In the genomic region with DNA sequence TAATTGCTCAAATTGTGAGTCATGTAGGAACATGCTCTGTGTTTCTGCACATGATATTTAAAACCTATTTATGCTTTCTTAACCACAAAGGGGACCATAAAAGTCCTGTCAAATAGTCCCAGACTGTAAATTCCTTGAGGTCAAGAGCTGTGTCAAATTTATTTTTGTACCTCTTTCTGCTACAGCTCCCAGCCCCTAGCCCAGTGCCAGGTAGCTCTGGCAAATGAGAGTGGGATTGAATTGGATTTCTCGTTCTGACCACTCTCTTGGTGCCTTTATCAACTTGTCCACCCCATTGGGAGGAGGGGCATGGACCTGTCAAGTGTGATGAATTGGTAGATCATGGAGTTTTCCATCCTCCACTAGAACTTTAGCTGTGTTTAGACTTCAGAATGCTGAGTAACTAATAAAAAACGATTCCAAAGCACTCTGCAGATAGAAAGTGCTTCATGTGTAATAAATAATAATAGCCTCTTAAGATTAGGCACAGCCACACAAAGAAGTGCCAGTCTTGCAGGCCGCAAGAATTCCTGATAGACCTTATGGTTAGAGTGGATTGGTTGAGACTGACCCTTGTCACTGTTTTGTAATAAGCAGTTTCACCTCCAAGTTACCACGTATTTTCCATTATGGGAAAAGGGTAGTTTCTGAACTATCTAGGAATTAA, we compare ENCODE assay signal across 1 cellular context.
TF ChIP-seq lines count a peak whose summit lies in the region.

No MANE protein-coding gene starts in this region.

TF ChIP-seq in IMR-90, 13 proteins besides CTCF, POLR2A, EP300 and RAD21 (continued from another document):
- TF ChIP-seq, protein P1, sequence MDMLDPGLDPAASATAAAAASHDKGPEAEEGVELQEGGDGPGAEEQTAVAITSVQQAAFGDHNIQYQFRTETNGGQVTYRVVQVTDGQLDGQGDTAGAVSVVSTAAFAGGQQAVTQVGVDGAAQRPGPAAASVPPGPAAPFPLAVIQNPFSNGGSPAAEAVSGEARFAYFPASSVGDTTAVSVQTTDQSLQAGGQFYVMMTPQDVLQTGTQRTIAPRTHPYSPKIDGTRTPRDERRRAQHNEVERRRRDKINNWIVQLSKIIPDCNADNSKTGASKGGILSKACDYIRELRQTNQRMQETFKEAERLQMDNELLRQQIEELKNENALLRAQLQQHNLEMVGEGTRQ (IDR thresholded peaks at IDR 0.05; ENCODE audit: low read depth, low read length): no peak
- TF ChIP-seq MAFK (IDR thresholded peaks at IDR 0.05; ENCODE audit: low read depth, low read length) (0 out of 2 replicates have a peak, but pooled peaks have one; percentile 2), CEBPB (IDR thresholded peaks at IDR 0.05; ENCODE audit: low read depth, low read length) (peak; percentile 48)
